In genomic region chr16:89319883-89320716, GRCh38 we compare ENCODE assay signal across 1 cellular context.
TF ChIP-seq lines count a peak whose summit lies in the region.

No MANE protein-coding gene starts in this region.

TF ChIP-seq in HepG2, 621 proteins besides CTCF, POLR2A, EP300 and RAD21 (continued from another document and continues in another):
- TF ChIP-seq ZNF17 (CRISPR knock-in tag; IDR thresholded peaks at IDR 0.05) (no peak), KDM1A (CRISPR knock-in tag; IDR thresholded peaks at IDR 0.05) (no peak), JDP2 (CRISPR knock-in tag; IDR thresholded peaks at IDR 0.05; ENCODE audit: borderline replicate concordance) (no peak), HNRNPK (IDR thresholded peaks at IDR 0.05; ENCODE audit: low read depth, low read length, poor library complexity, severe bottlenecking) (no peak), POLR2AphosphoS2 (IDR thresholded peaks at IDR 0.05; ENCODE audit: low read depth, low read length) (no peak), SNAPC5 (CRISPR knock-in tag; IDR thresholded peaks at IDR 0.05; ENCODE audit: borderline replicate concordance) (0 out of 2 replicates have a peak, but pooled peaks have one; percentile 69), ZNF563 (CRISPR knock-in tag; IDR thresholded peaks at IDR 0.05) (no peak), YEATS2 (CRISPR knock-in tag; IDR thresholded peaks at IDR 0.05; ENCODE audit: borderline replicate concordance) (no peak), THAP7 (CRISPR knock-in tag; IDR thresholded peaks at IDR 0.05) (no peak), ZNF619 (CRISPR knock-in tag; IDR thresholded peaks at IDR 0.05) (no peak), PHF5A (CRISPR knock-in tag; IDR thresholded peaks at IDR 0.05; ENCODE audit: low read depth, unreplicated experiment) (no peak), ESRRA (CRISPR knock-in tag; IDR thresholded peaks at IDR 0.05; ENCODE audit: low read depth) (no peak), DNMT3B (CRISPR knock-in tag; conservative IDR thresholded peaks at IDR 0.05) (no peak), KDM5A (IDR thresholded peaks at IDR 0.05; ENCODE audit: borderline replicate concordance, low read length) (no peak), RBAK (CRISPR knock-in tag; IDR thresholded peaks at IDR 0.05) (no peak), ZNF234 (CRISPR knock-in tag; conservative IDR thresholded peaks at IDR 0.05) (no peak), NRL (CRISPR knock-in tag; IDR thresholded peaks at IDR 0.05; ENCODE audit: borderline replicate concordance) (no peak), ZNF317 (CRISPR knock-in tag; IDR thresholded peaks at IDR 0.05) (0 out of 2 replicates have a peak, but pooled peaks have one; percentile 19), PAF1 (CRISPR knock-in tag; IDR thresholded peaks at IDR 0.05) (no peak), JUND (CRISPR knock-in tag; IDR thresholded peaks at IDR 0.05) (peak; percentile 29; the same call in 1 of the 2 replicates), SNAPC2 (CRISPR knock-in tag; IDR thresholded peaks at IDR 0.05) (no peak), SRSF1 (optimal IDR thresholded peaks at IDR 0.05; ENCODE audit: low read depth, low read length) (no peak), GABPA (IDR thresholded peaks at IDR 0.05; ENCODE audit: low read depth, low read length) (no peak), GABPA (CRISPR knock-in tag; IDR thresholded peaks at IDR 0.05; ENCODE audit: low read depth) (no peak), FOXP4 (CRISPR knock-in tag; IDR thresholded peaks at IDR 0.05) (peak; percentile 21; the same call in 1 of the 2 replicates), ZFP62 (CRISPR knock-in tag; IDR thresholded peaks at IDR 0.05) (no peak), TOPORS (CRISPR knock-in tag; IDR thresholded peaks at IDR 0.05) (no peak), FOXK1 (CRISPR knock-in tag; IDR thresholded peaks at IDR 0.05; ENCODE audit: borderline replicate concordance, low read depth) (peak; percentile 28; the same call in 1 of the 2 replicates), ZBTB7B (CRISPR knock-in tag; IDR thresholded peaks at IDR 0.05) (peak; percentile 62), PBX3 (CRISPR knock-in tag; IDR thresholded peaks at IDR 0.05; ENCODE audit: borderline replicate concordance) (no peak), POLR2AphosphoS5 (IDR thresholded peaks at IDR 0.05; ENCODE audit: low read depth, low read length) (no peak), ZNF367 (CRISPR knock-in tag; IDR thresholded peaks at IDR 0.05; ENCODE audit: borderline replicate concordance) (no peak), GLI4 (CRISPR knock-in tag; IDR thresholded peaks at IDR 0.05; ENCODE audit: borderline replicate concordance) (no peak), ZNF674 (CRISPR knock-in tag; IDR thresholded peaks at IDR 0.05; ENCODE audit: low read depth) (no peak), ZNF724P (CRISPR knock-in tag; IDR thresholded peaks at IDR 0.05; ENCODE audit: borderline replicate concordance) (no peak; the same call in 1 of the 2 replicates), KLF12 (CRISPR knock-in tag; IDR thresholded peaks at IDR 0.05; ENCODE audit: borderline replicate concordance) (no peak), ZNF18 (CRISPR knock-in tag; IDR thresholded peaks at IDR 0.05; ENCODE audit: insufficient replicate concordance) (no peak), ZNF205 (CRISPR knock-in tag; IDR thresholded peaks at IDR 0.05) (no peak)
- TF ChIP-seq, protein P1, sequence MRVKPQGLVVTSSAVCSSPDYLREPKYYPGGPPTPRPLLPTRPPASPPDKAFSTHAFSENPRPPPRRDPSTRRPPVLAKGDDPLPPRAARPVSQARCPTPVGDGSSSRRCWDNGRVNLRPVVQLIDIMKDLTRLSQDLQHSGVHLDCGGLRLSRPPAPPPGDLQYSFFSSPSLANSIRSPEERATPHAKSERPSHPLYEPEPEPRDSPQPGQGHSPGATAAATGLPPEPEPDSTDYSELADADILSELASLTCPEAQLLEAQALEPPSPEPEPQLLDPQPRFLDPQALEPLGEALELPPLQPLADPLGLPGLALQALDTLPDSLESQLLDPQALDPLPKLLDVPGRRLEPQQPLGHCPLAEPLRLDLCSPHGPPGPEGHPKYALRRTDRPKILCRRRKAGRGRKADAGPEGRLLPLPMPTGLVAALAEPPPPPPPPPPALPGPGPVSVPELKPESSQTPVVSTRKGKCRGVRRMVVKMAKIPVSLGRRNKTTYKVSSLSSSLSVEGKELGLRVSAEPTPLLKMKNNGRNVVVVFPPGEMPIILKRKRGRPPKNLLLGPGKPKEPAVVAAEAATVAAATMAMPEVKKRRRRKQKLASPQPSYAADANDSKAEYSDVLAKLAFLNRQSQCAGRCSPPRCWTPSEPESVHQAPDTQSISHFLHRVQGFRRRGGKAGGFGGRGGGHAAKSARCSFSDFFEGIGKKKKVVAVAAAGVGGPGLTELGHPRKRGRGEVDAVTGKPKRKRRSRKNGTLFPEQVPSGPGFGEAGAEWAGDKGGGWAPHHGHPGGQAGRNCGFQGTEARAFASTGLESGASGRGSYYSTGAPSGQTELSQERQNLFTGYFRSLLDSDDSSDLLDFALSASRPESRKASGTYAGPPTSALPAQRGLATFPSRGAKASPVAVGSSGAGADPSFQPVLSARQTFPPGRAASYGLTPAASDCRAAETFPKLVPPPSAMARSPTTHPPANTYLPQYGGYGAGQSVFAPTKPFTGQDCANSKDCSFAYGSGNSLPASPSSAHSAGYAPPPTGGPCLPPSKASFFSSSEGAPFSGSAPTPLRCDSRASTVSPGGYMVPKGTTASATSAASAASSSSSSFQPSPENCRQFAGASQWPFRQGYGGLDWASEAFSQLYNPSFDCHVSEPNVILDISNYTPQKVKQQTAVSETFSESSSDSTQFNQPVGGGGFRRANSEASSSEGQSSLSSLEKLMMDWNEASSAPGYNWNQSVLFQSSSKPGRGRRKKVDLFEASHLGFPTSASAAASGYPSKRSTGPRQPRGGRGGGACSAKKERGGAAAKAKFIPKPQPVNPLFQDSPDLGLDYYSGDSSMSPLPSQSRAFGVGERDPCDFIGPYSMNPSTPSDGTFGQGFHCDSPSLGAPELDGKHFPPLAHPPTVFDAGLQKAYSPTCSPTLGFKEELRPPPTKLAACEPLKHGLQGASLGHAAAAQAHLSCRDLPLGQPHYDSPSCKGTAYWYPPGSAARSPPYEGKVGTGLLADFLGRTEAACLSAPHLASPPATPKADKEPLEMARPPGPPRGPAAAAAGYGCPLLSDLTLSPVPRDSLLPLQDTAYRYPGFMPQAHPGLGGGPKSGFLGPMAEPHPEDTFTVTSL (CRISPR knock-in tag; IDR thresholded peaks at IDR 0.05; ENCODE audit: borderline replicate concordance), result 0 out of 2 replicates have a peak, but pooled peaks have one; percentile 22
- TF ChIP-seq, protein P2, sequence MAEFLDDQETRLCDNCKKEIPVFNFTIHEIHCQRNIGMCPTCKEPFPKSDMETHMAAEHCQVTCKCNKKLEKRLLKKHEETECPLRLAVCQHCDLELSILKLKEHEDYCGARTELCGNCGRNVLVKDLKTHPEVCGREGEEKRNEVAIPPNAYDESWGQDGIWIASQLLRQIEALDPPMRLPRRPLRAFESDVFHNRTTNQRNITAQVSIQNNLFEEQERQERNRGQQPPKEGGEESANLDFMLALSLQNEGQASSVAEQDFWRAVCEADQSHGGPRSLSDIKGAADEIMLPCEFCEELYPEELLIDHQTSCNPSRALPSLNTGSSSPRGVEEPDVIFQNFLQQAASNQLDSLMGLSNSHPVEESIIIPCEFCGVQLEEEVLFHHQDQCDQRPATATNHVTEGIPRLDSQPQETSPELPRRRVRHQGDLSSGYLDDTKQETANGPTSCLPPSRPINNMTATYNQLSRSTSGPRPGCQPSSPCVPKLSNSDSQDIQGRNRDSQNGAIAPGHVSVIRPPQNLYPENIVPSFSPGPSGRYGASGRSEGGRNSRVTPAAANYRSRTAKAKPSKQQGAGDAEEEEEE (CRISPR knock-in tag; IDR thresholded peaks at IDR 0.05; ENCODE audit: borderline replicate concordance), result no peak
- TF ChIP-seq, protein P3, sequence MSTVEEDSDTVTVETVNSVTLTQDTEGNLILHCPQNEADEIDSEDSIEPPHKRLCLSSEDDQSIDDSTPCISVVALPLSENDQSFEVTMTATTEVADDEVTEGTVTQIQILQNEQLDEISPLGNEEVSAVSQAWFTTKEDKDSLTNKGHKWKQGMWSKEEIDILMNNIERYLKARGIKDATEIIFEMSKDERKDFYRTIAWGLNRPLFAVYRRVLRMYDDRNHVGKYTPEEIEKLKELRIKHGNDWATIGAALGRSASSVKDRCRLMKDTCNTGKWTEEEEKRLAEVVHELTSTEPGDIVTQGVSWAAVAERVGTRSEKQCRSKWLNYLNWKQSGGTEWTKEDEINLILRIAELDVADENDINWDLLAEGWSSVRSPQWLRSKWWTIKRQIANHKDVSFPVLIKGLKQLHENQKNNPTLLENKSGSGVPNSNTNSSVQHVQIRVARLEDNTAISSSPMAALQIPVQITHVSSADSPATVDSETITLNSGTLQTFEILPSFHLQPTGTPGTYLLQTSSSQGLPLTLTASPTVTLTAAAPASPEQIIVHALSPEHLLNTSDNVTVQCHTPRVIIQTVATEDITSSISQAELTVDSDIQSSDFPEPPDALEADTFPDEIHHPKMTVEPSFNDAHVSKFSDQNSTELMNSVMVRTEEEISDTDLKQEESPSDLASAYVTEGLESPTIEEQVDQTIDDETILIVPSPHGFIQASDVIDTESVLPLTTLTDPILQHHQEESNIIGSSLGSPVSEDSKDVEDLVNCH (CRISPR knock-in tag; IDR thresholded peaks at IDR 0.05), result no peak
